8 cellular contexts compared by ENCODE assay signal in the genomic region with DNA sequence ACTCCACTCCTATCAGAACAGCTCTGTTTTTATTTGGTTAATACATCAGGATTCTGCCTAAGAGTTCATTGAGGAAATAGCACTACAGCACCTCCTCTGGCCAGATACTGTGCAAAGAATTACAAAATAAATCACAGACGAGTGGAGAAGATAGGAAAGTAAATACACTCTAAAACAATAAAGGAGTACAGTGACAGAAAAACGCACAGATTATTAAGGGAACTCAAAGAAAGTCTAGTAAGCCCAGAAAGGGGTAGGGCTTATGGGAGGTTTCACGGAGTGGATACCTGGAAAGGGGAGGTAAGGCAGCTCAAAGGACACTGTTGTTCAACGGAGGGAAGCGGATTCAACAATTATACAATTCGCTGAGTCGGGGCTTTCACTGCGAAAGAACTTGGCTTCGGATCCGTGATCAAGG.
DNase-seq lines count a peak whose midpoint lies in the region; ATAC-seq and TF ChIP-seq lines count a peak whose summit lies in the region.

No MANE protein-coding gene starts in this region.

- no peaks in the 10 kb centered on the region for H3K36me3 ChIP-seq in BLaER1
- no peaks in the 10 kb centered on the region for H3K36me3 ChIP-seq in muscle layer of colon (ENCODE audit: insufficient read depth, low read length)

- DNase-seq in HL-60 (ENCODE audit: low read depth in 1 of 2, low spot score in 1 of 2) (peak in 1 of 2 experiments; percentile 32), SW 1271 (lab: John Stamatoyannopoulos, UW) (peak; percentile 22 to 71), epithelial cell of prostate (ENCODE audit: low read depth, low spot score) (no peak), islet precursor cell (no peak)
- no peak for DNase-seq in stimulated activated CD4-positive, alpha-beta T cell treated with anti-CD3 and anti-CD28 coated beads, Interleukin-4, amount 100 ng/mL, for 4 hours

- peak; percentile 29 for ATAC-seq in GM18907 (IDR thresholded peaks at IDR 0.05; ENCODE audit: unreplicated experiment)

- H4K20me1 ChIP-seq in BLaER1, result no peaks in the 10 kb centered on the region

- H3K27me3 ChIP-seq in BLaER1, result no peaks in the 10 kb centered on the region
- H3K27me3 ChIP-seq in HL-60 (ENCODE audit: insufficient read depth, poor library complexity, severe bottlenecking), result no peaks in the 10 kb centered on the region
- H3K27me3 ChIP-seq in muscle layer of colon (ENCODE audit: control insufficient read depth in 1 of 2, insufficient read depth in 2 of 2, low read length in 2 of 2), result no peaks in the 10 kb centered on the region

- peak overlapping the region; percentile 76 for H3K4me3 ChIP-seq in BLaER1
- peak overlapping the region; percentile 82 for H3K4me3 ChIP-seq in HL-60 (replicated peaks; ENCODE audit: insufficient read depth, low read length)
- peak overlapping the region; percentile 11 to 86 for H3K4me3 ChIP-seq in muscle layer of colon (ENCODE audit: low read depth in 1 of 2, low read length in 2 of 2)

- H3K4me1 ChIP-seq in BLaER1 (peaks cover 30% of the 10 kb centered on the region), muscle layer of colon (ENCODE audit: insufficient read depth, low read length) (peaks cover 13% of the 10 kb centered on the region)

- H3K27ac ChIP-seq in BLaER1, result peak overlapping the region; percentile 96
- H3K27ac ChIP-seq in HL-60 (replicated peaks), result peak overlapping the region; percentile 93; the same call in 1 of the 2 replicates
- H3K27ac ChIP-seq in epithelial cell of prostate, result peak overlapping the region; percentile 81
- peak overlapping the region; percentile 80 for H3K27ac ChIP-seq in muscle layer of colon (ENCODE audit: low read depth, low read length)

- peak overlapping the region; percentile 94 for H3K4me2 ChIP-seq in BLaER1

- peak overlapping the region; percentile 92 for H3K9ac ChIP-seq in BLaER1
- peak overlapping the region; percentile 96 for H3K9ac ChIP-seq in muscle layer of colon (ENCODE audit: low read length)

- H3K9me3 ChIP-seq in BLaER1 (no peaks in the 10 kb centered on the region; the same call in 1 of the 2 replicates), muscle layer of colon (ENCODE audit: low read length) (no peaks in the 10 kb centered on the region)

- peak; percentile 18 for TF ChIP-seq CTCF in HL-60 (IDR thresholded peaks at IDR 0.05; ENCODE audit: insufficient read depth, low read length)

Comparison
In these comparisons a context has a peak if more than half of its experiments do, and no peak if none do; other contexts are left out.
1. DNase-seq: peak in SW 1271 (2 of 2); none in epithelial cell of prostate (single experiment), islet precursor cell (single experiment) and stimulated activated CD4-positive, alpha-beta T cell treated with anti-CD3 and anti-CD28 coated beads, Interleukin-4, amount 100 ng/mL, for 4 hours (0 of 2).
2. Peak in every context shown above with its lines, with median percentiles within 50 percentile points of each other: H3K27ac ChIP-seq and H3K4me3 ChIP-seq.